ENCODE assay signal across 8 cellular contexts in genomic region chr10:84076540-84077195, GRCh38.
DNase-seq lines count a peak whose midpoint lies in the region; ATAC-seq and TF ChIP-seq lines count a peak whose summit lies in the region.

No MANE protein-coding gene starts in this region.

- H3K4me1 ChIP-seq in psoas muscle, result no peaks in the 10 kb centered on the region

- no peaks in the 10 kb centered on the region for H3K36me3 ChIP-seq in psoas muscle (ENCODE audit: insufficient read depth in 1 of 2, low read depth in 1 of 2)

- no peaks in the 10 kb centered on the region for H3K4me1 Mint-ChIP-seq in natural killer cell

- in situ Hi-C loops in GM13977 (cut with MboI; ENCODE audit: low pct_unique_long_range_greater_than_20kb, low sequenced_read_pairs, unreplicated experiment), result no loop called here
- in situ Hi-C loops in GM13976 (cut with MboI; ENCODE audit: low sequenced_read_pairs, unreplicated experiment), result no loop called here

- H3K27ac Mint-ChIP-seq in natural killer cell, result no peak overlapping the region

- no peaks in the 10 kb centered on the region for H3K27me3 ChIP-seq in psoas muscle (ENCODE audit: insufficient read depth in 3 of 3, low read length in 2 of 3)

- H3K4me3 ChIP-seq in cardiac fibroblast (replicated peaks in 1 of 2; ENCODE audit: low read depth in 2 of 2, low read length in 2 of 2), result no peak overlapping the region
- no peak overlapping the region for H3K4me3 ChIP-seq in psoas muscle

- H3K9me3 ChIP-seq in psoas muscle, result no peaks in the 10 kb centered on the region

- peaks cover 0 to 8% of the 10 kb centered on the region in 2 donors for H3K27me3 Mint-ChIP-seq in natural killer cell (ENCODE audit: low read depth in 2 of 2)

- TF ChIP-seq CTCF in GM13977 (IDR thresholded peaks at IDR 0.05; ENCODE audit: extremely low read depth, insufficient read depth, missing control alignments) (peak; percentile 30), cardiac fibroblast (IDR thresholded peaks at IDR 0.05; ENCODE audit: low read depth, low read length) (peak; percentile 23), psoas muscle (IDR thresholded peaks at IDR 0.05) (no peak), GM13976 (IDR thresholded peaks at IDR 0.05; ENCODE audit: borderline replicate concordance, control extremely low read depth, extremely low read depth, insufficient read depth, missing control alignments) (no peak), natural killer cell (IDR thresholded peaks at IDR 0.05) (no peak)

- H3K27ac ChIP-seq in psoas muscle, result peak overlapping the region; percentile 19

- 56 to 60% (median 56%) methylated on average over 4 of the region's 4 CpGs for WGBS in psoas muscle, 3 donors

- no peaks in the 10 kb centered on the region for H3K36me3 Mint-ChIP-seq in natural killer cell

- H3K4me3 Mint-ChIP-seq in natural killer cell, result no peak overlapping the region

- H3K9me3 Mint-ChIP-seq in natural killer cell, result no peaks in the 10 kb centered on the region

- intact Hi-C loops in psoas muscle (cut with DNase I), result no loop called here
- intact Hi-C loops in natural killer cell (cut with micrococcal nuclease), result no loop called here

- DNase-seq in GM13977 (ENCODE audit: low spot score), result peak; percentile 17
- DNase-seq in cardiac fibroblast (ENCODE audit: low read depth in 2 of 2), result peak; percentile 26 to 75
- DNase-seq in psoas muscle, result no peak
- DNase-seq in GM13976 (ENCODE audit: low spot score), result no peak
- DNase-seq in natural killer cell, result no peak
- no peak for DNase-seq in activated effector memory CD4-positive, alpha-beta T cell treated with anti-CD3 and anti-CD28 coated beads, Interleukin-2, amount 50 U/mL, for 16 hours
- DNase-seq in NCI-H2171 treated with DMSO at 0.1 percent for 48 hours (lab: John Stamatoyannopoulos, UW), result no peak

- ATAC-seq in HG03378 (IDR thresholded peaks at IDR 0.05; ENCODE audit: unreplicated experiment) (peak; percentile 72), psoas muscle (peak in 3 of 4 donors; percentile 38 to 56 (median 53)), natural killer cell (no peak)

Comparison
In these comparisons a context has a peak if more than half of its experiments do, and no peak if none do; other contexts are left out.
1. DNase-seq: peak in GM13977 (single experiment) and cardiac fibroblast (2 of 2); none in psoas muscle (0 of 2), GM13976 (single experiment), natural killer cell (single experiment), activated effector memory CD4-positive, alpha-beta T cell treated with anti-CD3 and anti-CD28 coated beads, Interleukin-2, amount 50 U/mL, for 16 hours (single experiment) and NCI-H2171 treated with DMSO at 0.1 percent for 48 hours (single experiment).
2. CTCF ChIP-seq: peak in GM13977 (single experiment) and cardiac fibroblast (single experiment); none in psoas muscle (single experiment), GM13976 (single experiment) and natural killer cell (single experiment).
3. ATAC-seq: peak in HG03378 (single experiment) and psoas muscle (3 of 4); none in natural killer cell (0 of 3).